In genomic region chr2:73917696-73918207, GRCh38 we compare ENCODE assay signal across 26 cellular contexts. TPM values are rescaled to one million over a fixed set of nuclear protein-coding genes. Genes with fewer than 3 reads are reported as not detected.
"Had no signal": no experiment of that assay in that cellular context is flagged by ENCODE, and none has a peak within 500 bp of the region (broad histone marks: within the 10 kb centered on the region; RNA-seq: fewer than 3 reads in every experiment).

No MANE protein-coding gene starts in this region.

- FAIRE-seq: astrocyte, frontal cortex had no signal

- H3K27me3 ChIP-seq: brain microvascular endothelial cell, neutrophil, testis, transverse colon, uterus had no signal

- H3K9me3 ChIP-seq: left ventricle myocardium inferior, neutrophil, testis, transverse colon, uterus had no signal

- H3K36me3 ChIP-seq: left ventricle myocardium inferior, neutrophil, uterus had no signal

- DNase-seq: activated B cell treated with CpG ODN at 0.5 μM for 24 hours; activated CD4-positive, alpha-beta T cell treated with anti-CD3 and anti-CD28 coated beads for 36 hours; activated CD8-positive, alpha-beta memory T cell treated with anti-CD3 and anti-CD28 coated beads, Interleukin-2, amount 50 U/mL, for 4 hours; activated gamma-delta T cell; activated naive CD4-positive, alpha-beta T cell treated with anti-CD3 and anti-CD28 coated beads, Interleukin-2, amount 10 ng/mL, durations not matched to agents 7 days and 5 days; activated naive CD8-positive, alpha-beta T cell treated with anti-CD3 and anti-CD28 coated beads, Interleukin-2, amount 10 ng/mL, durations not matched to agents 7 days and 5 days; activated T-cell treated with anti-CD3 and anti-CD28 coated beads, Interleukin-2, amount 50 U/mL, for 24 hours; brain microvascular endothelial cell; caudate nucleus; glutamatergic neuron; islet precursor cell; left ventricle myocardium inferior; mesendoderm; nephron progenitor cell; retina; stimulated activated CD4-positive, alpha-beta T cell treated with anti-CD3 and anti-CD28 coated beads, Interleukin-15, amount 100 ng/mL, for 24 hours; stimulated activated CD4-positive, alpha-beta T cell treated with anti-CD3 and anti-CD28 coated beads, Interleukin-2, amount 100 ng/mL, for 24 hours; stimulated activated naive CD4-positive, alpha-beta T cell treated with Interleukin-2 at 50 U/mL for 16 hours; T-helper 1 cell; testis; transverse colon; uterus had no signal

- ATAC-seq: activated CD4-positive, alpha-beta T cell treated with anti-CD3 and anti-CD28 coated beads for 36 hours had no signal

- H3K4me3 ChIP-seq: left ventricle myocardium inferior, lung, testis, transverse colon, uterus had no signal

- H3K27ac ChIP-seq: brain microvascular endothelial cell, left ventricle myocardium inferior, neutrophil, testis, uterus had no signal

- H3K4me1 ChIP-seq: left ventricle myocardium inferior, testis, transverse colon, uterus had no signal

RNA-seq across cellular contexts. Expression of gene ACTG2, which starts 24.9 kb away (rescaled TPM):
- total RNA-seq: activated B cell treated with CpG ODN at 0.5 μM for 24 hours had no signal
